In genomic region chr11:67805256-67806126, GRCh38 we compare ENCODE assay signal across 8 cellular contexts.
DNase-seq lines count a peak whose midpoint lies in the region; ATAC-seq, FAIRE-seq and TF ChIP-seq lines count a peak whose summit lies in the region.
"Not testable (repeated sequence)": the region's sequence is repeated elsewhere in the genome, so short reads cannot be mapped to it uniquely, and the experiment has no call there.

No MANE protein-coding gene starts in this region.

- WGBS in K562 (ENCODE audit: insufficient coverage, low coverage, missing lambda C conversion rate): 1% methylated on average over 35 of the region's 66 CpGs

- POLR2A ChIA-PET in K562 (lab: Yijun Ruan, JAX): not testable (repeated sequence)

- H3K27ac ChIP-seq in K562 (ENCODE audit: extremely low read depth, low read depth, low read length) (peak overlapping the region; percentile 83), vagina (peak overlapping the region; percentile 86)

- peak overlapping the region; percentile 80 to 96 for H3K9ac ChIP-seq in K562 (ENCODE audit: insufficient read depth in 1 of 2, low read depth in 2 of 2, low read length in 2 of 2)

- not testable (repeated sequence) for BruUV-seq in K562 (replicated peaks; lab: Mats Ljungman, UMichigan)

- H3K4me1 ChIP-seq in K562 (replicated peaks in 1 of 2; ENCODE audit: control insufficient read depth in 2 of 2, insufficient read depth in 2 of 2, low read length in 2 of 2): peaks cover 4 to 13% of the 10 kb centered on the region in 2 experiments; a peak in 2 of 5 replicates
- H3K4me1 ChIP-seq in vagina: not testable (repeated sequence)

- TF ChIP-seq POLR2A in GM15510 (IDR thresholded peaks at IDR 0.05; ENCODE audit: borderline replicate concordance, extremely low read depth, insufficient read length): peak; percentile 46
- TF ChIP-seq POLR2A in K562 (conservative IDR thresholded peaks at IDR 0.05): peak; percentile 60; the same call in 1 of the 2 replicates
- TF ChIP-seq POLR2A in vagina (IDR thresholded peaks at IDR 0.05): peak in 1 of 2 donors; percentile 12

- H3K9me1 ChIP-seq in K562 (ENCODE audit: control insufficient read depth, insufficient read depth, low read length): not testable (repeated sequence)

- peak; percentile 89 for DNase-seq in NCI-H2107 treated with DMSO at 0.1 percent for 48 hours (lab: John Stamatoyannopoulos, UW; ENCODE audit: unreplicated experiment)
- peak; percentile 91 to 95 (median 92) for DNase-seq in K562 (ENCODE audit: extremely low read depth in 1 of 4, low spot score in 3 of 4)
- DNase-seq in hippocampal formation (lab: John Stamatoyannopoulos, UW): peak; percentile 89 to 90
- DNase-seq in renal cortical epithelial cell (ENCODE audit: low read depth): peak; percentile 90
- peak; percentile 98 to 99 for DNase-seq in vagina (ENCODE audit: extremely low spot score in 2 of 2)

- intact Hi-C loops in K562 (cut with micrococcal nuclease): loop anchor here (10.0 kb wide), 1 partner anchor 161 kb away; no protein-coding TSS in a partner anchor
- intact Hi-C loops in vagina (cut with DNase I): not testable (repeated sequence)

- not testable (repeated sequence) for H4K20me1 ChIP-seq in K562 (replicated peaks; ENCODE audit: control insufficient read depth, insufficient read depth, low read length)

- not testable (repeated sequence) for TF ChIP-seq EP300 in K562 (IDR thresholded peaks at IDR 0.05; ENCODE audit: low read length)

- not testable (repeated sequence) for TF ChIP-seq RAD21 in K562 (CRISPR knock-in tag; conservative IDR thresholded peaks at IDR 0.05 in 1 of 2, IDR thresholded peaks at IDR 0.05 in 1 of 2)

- peak overlapping the region; percentile 88 for H2AFZ ChIP-seq in K562 (ENCODE audit: low read depth, low read length)

- H3K4me2 ChIP-seq in K562 (ENCODE audit: insufficient read depth, low read length): peak overlapping the region; percentile 74; the same call in 1 of the 2 replicates

- in situ Hi-C loops in K562 (cut with MboI): not testable (repeated sequence)

- not testable (repeated sequence) for H3K9me3 ChIP-seq in K562 (replicated peaks; ENCODE audit: control insufficient read depth, insufficient read depth, low read depth, low read length); vagina

- H3K4me3 ChIP-seq in K562 (peak overlapping the region; percentile 72), vagina (peak overlapping the region; percentile 78 to 80)

- not testable (repeated sequence) for H3K79me2 ChIP-seq in K562 (ENCODE audit: control insufficient read depth, insufficient read depth, low read length)

- H3K27me3 ChIP-seq in K562 (ENCODE audit: control insufficient read depth in 2 of 2, insufficient read depth in 2 of 2, low read length in 2 of 2); vagina: not testable (repeated sequence)

- H3K36me3 ChIP-seq in K562 (ENCODE audit: control insufficient read depth, insufficient read depth, low read length); vagina: not testable (repeated sequence)

- FAIRE-seq in TTC549 (lab: Jason Lieb, UNC): peak; percentile 79
- peak; percentile 73 for FAIRE-seq in K562 (lab: Jason Lieb, UNC)

- peak; percentile 90 for ATAC-seq in HG03045 (IDR thresholded peaks at IDR 0.05; ENCODE audit: unreplicated experiment)
- peak; percentile 100 for ATAC-seq in K562

- TF ChIP-seq CTCF in K562 (IDR thresholded peaks at IDR 0.05 in 2 of 3, conservative IDR thresholded peaks at IDR 0.05 in 1 of 3; ENCODE audit: insufficient read depth in 2 of 3, low read depth in 1 of 3, low read length in 3 of 3): peak in 1 of 3 experiments; percentile 22; a peak in 1 of 6 replicates
- not testable (repeated sequence) for TF ChIP-seq CTCF in vagina (IDR thresholded peaks at IDR 0.05)

- CTCF ChIA-PET in K562 (lab: Yijun Ruan, JAX; ENCODE audit: low intra/inter-chr PET ratio): not testable (repeated sequence)

TF ChIP-seq in K562, 482 proteins besides CTCF, POLR2A, EP300 and RAD21 (continues in another document):
- TF ChIP-seq TFAP4 (CRISPR knock-in tag; IDR thresholded peaks at IDR 0.05; ENCODE audit: borderline replicate concordance) (peak; percentile 42; the same call in 1 of the 2 replicates), RFX1 (IDR thresholded peaks at IDR 0.05) (peak; percentile 79), MAX (CRISPR knock-in tag; IDR thresholded peaks at IDR 0.05) (peak; percentile 78), USF1 (CRISPR knock-in tag; IDR thresholded peaks at IDR 0.05) (peak; percentile 90), SP1 (CRISPR knock-in tag; IDR thresholded peaks at IDR 0.05) (peak; percentile 59), YY1 (IDR thresholded peaks at IDR 0.05; ENCODE audit: borderline replicate concordance in 1 of 3, control insufficient read depth in 1 of 3, extremely low read depth in 1 of 3, insufficient read depth in 3 of 3, insufficient read length in 1 of 3, insufficient replicate concordance in 2 of 3, low read depth in 1 of 3, low read length in 2 of 3) (peak; percentile 49 to 91 (median 87)), RAD51 (IDR thresholded peaks at IDR 0.05; ENCODE audit: borderline replicate concordance, low read depth) (peak; percentile 88), HDGF (IDR thresholded peaks at IDR 0.05) (0 out of 2 replicates have a peak, but pooled peaks have one; percentile 74), USF2 (CRISPR knock-in tag; IDR thresholded peaks at IDR 0.05) (peak; percentile 74), NFIC (IDR thresholded peaks at IDR 0.05) (peak; percentile 13; the same call in 1 of the 2 replicates), E2F6 (IDR thresholded peaks at IDR 0.05; ENCODE audit: borderline replicate concordance in 1 of 2, extremely low read depth in 1 of 2, insufficient read depth in 1 of 2, insufficient read length in 1 of 2, low read depth in 1 of 2, low read length in 1 of 2, poor library complexity in 1 of 2, severe bottlenecking in 1 of 2) (peak in 1 of 2 experiments; percentile 30), CREM (IDR thresholded peaks at IDR 0.05; ENCODE audit: low read depth) (peak; percentile 55), MNT (conservative IDR thresholded peaks at IDR 0.05) (peak; percentile 86 to 89), CREB1 (CRISPR knock-in tag; IDR thresholded peaks at IDR 0.05) (peak; percentile 18; the same call in 1 of the 2 replicates), GABPA (tag; conservative IDR thresholded peaks at IDR 0.05; ENCODE audit: low read depth) (peak; percentile 69), MAZ (CRISPR knock-in tag; conservative IDR thresholded peaks at IDR 0.05 in 1 of 2, IDR thresholded peaks at IDR 0.05 in 1 of 2) (peak in 1 of 2 experiments; percentile 32; a peak in 2 of 4 replicates), MXI1 (IDR thresholded peaks at IDR 0.05; ENCODE audit: low read depth, low read length) (peak; percentile 72; the same call in 1 of the 2 replicates), L3MBTL2 (IDR thresholded peaks at IDR 0.05) (peak; percentile 41; the same call in 1 of the 2 replicates), PCBP1 (IDR thresholded peaks at IDR 0.05; ENCODE audit: low read depth, low read length, poor library complexity, severe bottlenecking) (peak; percentile 13)
- TF ChIP-seq CREB1 (IDR thresholded peaks at IDR 0.05): not testable (repeated sequence)

Comparison
In these comparisons a context has a peak if more than half of its experiments do, and no peak if none do; other contexts are left out.
1. Peak in every context shown above with its lines: DNase-seq, ATAC-seq, H3K4me3 ChIP-seq and H3K27ac ChIP-seq.